13 cellular contexts compared by ENCODE assay signal in the genomic region with DNA sequence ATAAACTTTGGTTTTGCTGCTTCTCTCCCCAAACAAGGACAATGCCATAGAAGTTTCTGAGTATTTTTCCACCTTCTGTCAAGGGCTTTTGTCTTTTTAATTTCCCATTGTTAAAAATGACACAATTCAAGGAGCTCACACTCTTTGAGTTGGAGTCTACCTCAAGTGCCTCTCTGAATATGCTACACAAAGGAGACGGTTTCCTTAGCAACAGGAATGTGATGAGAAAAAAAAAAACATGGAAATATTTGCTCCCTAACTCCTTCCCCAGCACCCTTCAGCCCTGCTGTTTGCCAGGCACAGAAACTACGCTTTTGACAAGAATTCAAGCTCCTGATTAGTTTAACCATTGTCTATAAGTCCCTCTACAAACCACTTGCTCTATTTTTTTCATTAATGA.
DNase-seq lines count a peak whose midpoint lies in the region; ATAC-seq and TF ChIP-seq lines count a peak whose summit lies in the region.
"Had no signal": no experiment of that assay in that cellular context is flagged by ENCODE, and none has a peak within 500 bp of the region (broad histone marks: within the 10 kb centered on the region; RNA-seq: fewer than 3 reads in every experiment).

No MANE protein-coding gene starts in this region.

- DNase-seq in NCI-H1417 (lab: John Stamatoyannopoulos, UW) (peak in 2 of 3 experiments; percentile 18 to 66), NCI-H1417 treated with DMSO at 0.1 percent for 48 hours (lab: John Stamatoyannopoulos, UW) (no peak), WTC11 (ENCODE audit: low spot score) (no peak), iPS-NIHi11 (ENCODE audit: low spot score) (peak; percentile 12), putamen (ENCODE audit: low spot score) (peak; percentile 56), AG20443 (ENCODE audit: low spot score) (no peak)
- DNase-seq: C1 segment of cervical spinal cord, NCI-H1092, NCI-H1694 treated with DMSO at 0.1 percent for 48 hours, PC-9 had no signal

- no peaks in the 10 kb centered on the region for H3K27me3 Mint-ChIP-seq in WTC11 (ENCODE audit: low read depth)

- H3K4me1 Mint-ChIP-seq in WTC11: peaks cover 16% of the 10 kb centered on the region

- TF ChIP-seq CTCF in WTC11 (IDR thresholded peaks at IDR 0.05): no peak

- peak; percentile 83 for ATAC-seq in WTC11
- no peak for ATAC-seq in GM21515 (IDR thresholded peaks at IDR 0.05; ENCODE audit: unreplicated experiment)
- no peak for ATAC-seq in activated CD4-positive, CD25-positive, alpha-beta regulatory T cell treated with anti-CD3 and anti-CD28 coated beads, Interleukin-2, amount 50 U/mL, for 24 hours
- ATAC-seq: K562 had no signal

- no peaks in the 10 kb centered on the region for H3K36me3 Mint-ChIP-seq in WTC11

- CTCF ChIA-PET in WTC11 (lab: Charles Lee): interaction anchor here (0.9 kb wide), 1 partner anchor 150 kb away, joined by 4 read pairs; no protein-coding TSS in a partner anchor

- no peak overlapping the region for H3K4me3 Mint-ChIP-seq in WTC11

- POLR2A ChIA-PET in WTC11 (lab: Charles Lee): no interaction called here

- no peak overlapping the region for H3K27ac Mint-ChIP-seq in WTC11

- no peaks in the 10 kb centered on the region for H3K9me3 Mint-ChIP-seq in WTC11

TF ChIP-seq in WTC11, 78 proteins besides CTCF, POLR2A, EP300 and RAD21 (continues in another document):
- TF ChIP-seq HMGA2 (CRISPR knock-in tag; IDR thresholded peaks at IDR 0.05) (no peak), TEAD1 (CRISPR knock-in tag; IDR thresholded peaks at IDR 0.05) (no peak), ZNF396 (CRISPR knock-in tag; IDR thresholded peaks at IDR 0.05; ENCODE audit: borderline replicate concordance) (no peak), FOXP1 (CRISPR knock-in tag; IDR thresholded peaks at IDR 0.05; ENCODE audit: borderline replicate concordance) (no peak), NFE2L1 (CRISPR knock-in tag; IDR thresholded peaks at IDR 0.05) (no peak), ELF4 (CRISPR knock-in tag; IDR thresholded peaks at IDR 0.05; ENCODE audit: low read depth) (no peak), ZNF121 (CRISPR knock-in tag; IDR thresholded peaks at IDR 0.05) (no peak), SMAD4 (CRISPR knock-in tag; IDR thresholded peaks at IDR 0.05) (no peak), EMX1 (CRISPR knock-in tag; IDR thresholded peaks at IDR 0.05) (no peak), ZNF423 (CRISPR knock-in tag; IDR thresholded peaks at IDR 0.05) (no peak)
- TF ChIP-seq, protein P1, sequence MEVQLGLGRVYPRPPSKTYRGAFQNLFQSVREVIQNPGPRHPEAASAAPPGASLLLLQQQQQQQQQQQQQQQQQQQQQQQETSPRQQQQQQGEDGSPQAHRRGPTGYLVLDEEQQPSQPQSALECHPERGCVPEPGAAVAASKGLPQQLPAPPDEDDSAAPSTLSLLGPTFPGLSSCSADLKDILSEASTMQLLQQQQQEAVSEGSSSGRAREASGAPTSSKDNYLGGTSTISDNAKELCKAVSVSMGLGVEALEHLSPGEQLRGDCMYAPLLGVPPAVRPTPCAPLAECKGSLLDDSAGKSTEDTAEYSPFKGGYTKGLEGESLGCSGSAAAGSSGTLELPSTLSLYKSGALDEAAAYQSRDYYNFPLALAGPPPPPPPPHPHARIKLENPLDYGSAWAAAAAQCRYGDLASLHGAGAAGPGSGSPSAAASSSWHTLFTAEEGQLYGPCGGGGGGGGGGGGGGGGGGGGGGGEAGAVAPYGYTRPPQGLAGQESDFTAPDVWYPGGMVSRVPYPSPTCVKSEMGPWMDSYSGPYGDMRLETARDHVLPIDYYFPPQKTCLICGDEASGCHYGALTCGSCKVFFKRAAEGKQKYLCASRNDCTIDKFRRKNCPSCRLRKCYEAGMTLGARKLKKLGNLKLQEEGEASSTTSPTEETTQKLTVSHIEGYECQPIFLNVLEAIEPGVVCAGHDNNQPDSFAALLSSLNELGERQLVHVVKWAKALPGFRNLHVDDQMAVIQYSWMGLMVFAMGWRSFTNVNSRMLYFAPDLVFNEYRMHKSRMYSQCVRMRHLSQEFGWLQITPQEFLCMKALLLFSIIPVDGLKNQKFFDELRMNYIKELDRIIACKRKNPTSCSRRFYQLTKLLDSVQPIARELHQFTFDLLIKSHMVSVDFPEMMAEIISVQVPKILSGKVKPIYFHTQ (CRISPR knock-in tag; IDR thresholded peaks at IDR 0.05): no peak
- TF ChIP-seq, protein P2, sequence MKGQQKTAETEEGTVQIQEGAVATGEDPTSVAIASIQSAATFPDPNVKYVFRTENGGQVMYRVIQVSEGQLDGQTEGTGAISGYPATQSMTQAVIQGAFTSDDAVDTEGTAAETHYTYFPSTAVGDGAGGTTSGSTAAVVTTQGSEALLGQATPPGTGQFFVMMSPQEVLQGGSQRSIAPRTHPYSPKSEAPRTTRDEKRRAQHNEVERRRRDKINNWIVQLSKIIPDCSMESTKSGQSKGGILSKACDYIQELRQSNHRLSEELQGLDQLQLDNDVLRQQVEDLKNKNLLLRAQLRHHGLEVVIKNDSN (CRISPR knock-in tag; IDR thresholded peaks at IDR 0.05): no peak
- TF ChIP-seq, protein P3, sequence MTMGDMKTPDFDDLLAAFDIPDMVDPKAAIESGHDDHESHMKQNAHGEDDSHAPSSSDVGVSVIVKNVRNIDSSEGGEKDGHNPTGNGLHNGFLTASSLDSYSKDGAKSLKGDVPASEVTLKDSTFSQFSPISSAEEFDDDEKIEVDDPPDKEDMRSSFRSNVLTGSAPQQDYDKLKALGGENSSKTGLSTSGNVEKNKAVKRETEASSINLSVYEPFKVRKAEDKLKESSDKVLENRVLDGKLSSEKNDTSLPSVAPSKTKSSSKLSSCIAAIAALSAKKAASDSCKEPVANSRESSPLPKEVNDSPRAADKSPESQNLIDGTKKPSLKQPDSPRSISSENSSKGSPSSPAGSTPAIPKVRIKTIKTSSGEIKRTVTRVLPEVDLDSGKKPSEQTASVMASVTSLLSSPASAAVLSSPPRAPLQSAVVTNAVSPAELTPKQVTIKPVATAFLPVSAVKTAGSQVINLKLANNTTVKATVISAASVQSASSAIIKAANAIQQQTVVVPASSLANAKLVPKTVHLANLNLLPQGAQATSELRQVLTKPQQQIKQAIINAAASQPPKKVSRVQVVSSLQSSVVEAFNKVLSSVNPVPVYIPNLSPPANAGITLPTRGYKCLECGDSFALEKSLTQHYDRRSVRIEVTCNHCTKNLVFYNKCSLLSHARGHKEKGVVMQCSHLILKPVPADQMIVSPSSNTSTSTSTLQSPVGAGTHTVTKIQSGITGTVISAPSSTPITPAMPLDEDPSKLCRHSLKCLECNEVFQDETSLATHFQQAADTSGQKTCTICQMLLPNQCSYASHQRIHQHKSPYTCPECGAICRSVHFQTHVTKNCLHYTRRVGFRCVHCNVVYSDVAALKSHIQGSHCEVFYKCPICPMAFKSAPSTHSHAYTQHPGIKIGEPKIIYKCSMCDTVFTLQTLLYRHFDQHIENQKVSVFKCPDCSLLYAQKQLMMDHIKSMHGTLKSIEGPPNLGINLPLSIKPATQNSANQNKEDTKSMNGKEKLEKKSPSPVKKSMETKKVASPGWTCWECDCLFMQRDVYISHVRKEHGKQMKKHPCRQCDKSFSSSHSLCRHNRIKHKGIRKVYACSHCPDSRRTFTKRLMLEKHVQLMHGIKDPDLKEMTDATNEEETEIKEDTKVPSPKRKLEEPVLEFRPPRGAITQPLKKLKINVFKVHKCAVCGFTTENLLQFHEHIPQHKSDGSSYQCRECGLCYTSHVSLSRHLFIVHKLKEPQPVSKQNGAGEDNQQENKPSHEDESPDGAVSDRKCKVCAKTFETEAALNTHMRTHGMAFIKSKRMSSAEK (CRISPR knock-in tag; IDR thresholded peaks at IDR 0.05; ENCODE audit: borderline replicate concordance): no peak
- TF ChIP-seq, protein P4, sequence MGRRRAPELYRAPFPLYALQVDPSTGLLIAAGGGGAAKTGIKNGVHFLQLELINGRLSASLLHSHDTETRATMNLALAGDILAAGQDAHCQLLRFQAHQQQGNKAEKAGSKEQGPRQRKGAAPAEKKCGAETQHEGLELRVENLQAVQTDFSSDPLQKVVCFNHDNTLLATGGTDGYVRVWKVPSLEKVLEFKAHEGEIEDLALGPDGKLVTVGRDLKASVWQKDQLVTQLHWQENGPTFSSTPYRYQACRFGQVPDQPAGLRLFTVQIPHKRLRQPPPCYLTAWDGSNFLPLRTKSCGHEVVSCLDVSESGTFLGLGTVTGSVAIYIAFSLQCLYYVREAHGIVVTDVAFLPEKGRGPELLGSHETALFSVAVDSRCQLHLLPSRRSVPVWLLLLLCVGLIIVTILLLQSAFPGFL (CRISPR knock-in tag; IDR thresholded peaks at IDR 0.05; ENCODE audit: borderline replicate concordance): no peak
- TF ChIP-seq, protein P5, sequence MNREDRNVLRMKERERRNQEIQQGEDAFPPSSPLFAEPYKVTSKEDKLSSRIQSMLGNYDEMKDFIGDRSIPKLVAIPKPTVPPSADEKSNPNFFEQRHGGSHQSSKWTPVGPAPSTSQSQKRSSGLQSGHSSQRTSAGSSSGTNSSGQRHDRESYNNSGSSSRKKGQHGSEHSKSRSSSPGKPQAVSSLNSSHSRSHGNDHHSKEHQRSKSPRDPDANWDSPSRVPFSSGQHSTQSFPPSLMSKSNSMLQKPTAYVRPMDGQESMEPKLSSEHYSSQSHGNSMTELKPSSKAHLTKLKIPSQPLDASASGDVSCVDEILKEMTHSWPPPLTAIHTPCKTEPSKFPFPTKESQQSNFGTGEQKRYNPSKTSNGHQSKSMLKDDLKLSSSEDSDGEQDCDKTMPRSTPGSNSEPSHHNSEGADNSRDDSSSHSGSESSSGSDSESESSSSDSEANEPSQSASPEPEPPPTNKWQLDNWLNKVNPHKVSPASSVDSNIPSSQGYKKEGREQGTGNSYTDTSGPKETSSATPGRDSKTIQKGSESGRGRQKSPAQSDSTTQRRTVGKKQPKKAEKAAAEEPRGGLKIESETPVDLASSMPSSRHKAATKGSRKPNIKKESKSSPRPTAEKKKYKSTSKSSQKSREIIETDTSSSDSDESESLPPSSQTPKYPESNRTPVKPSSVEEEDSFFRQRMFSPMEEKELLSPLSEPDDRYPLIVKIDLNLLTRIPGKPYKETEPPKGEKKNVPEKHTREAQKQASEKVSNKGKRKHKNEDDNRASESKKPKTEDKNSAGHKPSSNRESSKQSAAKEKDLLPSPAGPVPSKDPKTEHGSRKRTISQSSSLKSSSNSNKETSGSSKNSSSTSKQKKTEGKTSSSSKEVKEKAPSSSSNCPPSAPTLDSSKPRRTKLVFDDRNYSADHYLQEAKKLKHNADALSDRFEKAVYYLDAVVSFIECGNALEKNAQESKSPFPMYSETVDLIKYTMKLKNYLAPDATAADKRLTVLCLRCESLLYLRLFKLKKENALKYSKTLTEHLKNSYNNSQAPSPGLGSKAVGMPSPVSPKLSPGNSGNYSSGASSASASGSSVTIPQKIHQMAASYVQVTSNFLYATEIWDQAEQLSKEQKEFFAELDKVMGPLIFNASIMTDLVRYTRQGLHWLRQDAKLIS (CRISPR knock-in tag; IDR thresholded peaks at IDR 0.05; ENCODE audit: borderline replicate concordance): no peak

Comparison
In these comparisons a context has a peak if more than half of its experiments do, and no peak if none do; other contexts are left out.
1. DNase-seq: peak in NCI-H1417 (2 of 3), iPS-NIHi11 (single experiment) and putamen (single experiment); none in NCI-H1417 treated with DMSO at 0.1 percent for 48 hours (single experiment), WTC11 (single experiment) and AG20443 (single experiment).